ENCODE assay signal across 8 cellular contexts in the genomic region with DNA sequence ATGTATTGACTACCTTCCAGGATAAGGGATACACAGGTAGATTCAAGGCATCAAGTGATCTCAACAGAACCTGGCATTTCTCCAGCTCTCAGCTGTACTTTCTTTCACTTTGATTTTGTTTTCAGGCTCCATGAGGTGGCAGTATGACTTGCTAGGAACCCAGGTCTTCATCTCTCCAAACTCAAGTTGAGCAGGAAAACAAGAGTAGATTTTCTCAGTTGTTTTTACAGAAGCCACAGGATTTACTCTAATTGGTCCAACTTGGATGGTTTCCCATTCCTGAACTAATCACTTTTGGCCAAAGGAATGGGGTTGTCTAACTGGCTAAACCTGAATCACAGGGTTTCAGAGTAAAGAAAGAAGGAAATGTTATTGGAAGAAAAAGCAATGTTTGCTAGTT.
DNase-seq lines count a peak whose midpoint lies in the region; ATAC-seq, FAIRE-seq and TF ChIP-seq lines count a peak whose summit lies in the region.

No MANE protein-coding gene starts in this region.

- H2AFZ ChIP-seq in PC-9: peak overlapping the region; percentile 13

- no peaks in the 10 kb centered on the region for H3K27me3 Mint-ChIP-seq in activated naive CD8-positive, alpha-beta T cell treated with anti-CD3 and anti-CD28 coated beads for 36 hours

- H3K27ac ChIP-seq in PC-9: no peak overlapping the region

- H3K4me3 Mint-ChIP-seq in activated naive CD8-positive, alpha-beta T cell treated with anti-CD3 and anti-CD28 coated beads for 36 hours: no peak overlapping the region

- no peaks in the 10 kb centered on the region for H4K20me1 ChIP-seq in PC-9 (ENCODE audit: insufficient read depth)

- DNase-seq in AG04449 (ENCODE audit: low read depth, low spot score) (peak; percentile 37), H54 (ENCODE audit: insufficient read length, low spot score) (peak; percentile 38), PC-9 (peak; percentile 33 to 90), glomerular endothelial cell (ENCODE audit: extremely low read depth, low read depth, low spot score) (peak; percentile 18), middle frontal gyrus (ENCODE audit: extremely low spot score, low spot score) (no peak)
- no peak for DNase-seq in activated naive CD8-positive, alpha-beta T cell treated with anti-CD3 and anti-CD28 coated beads for 36 hours

- no peaks in the 10 kb centered on the region for H3K36me3 ChIP-seq in PC-9 (ENCODE audit: low read depth)

- H3K36me3 Mint-ChIP-seq in activated naive CD8-positive, alpha-beta T cell treated with anti-CD3 and anti-CD28 coated beads for 36 hours: no peaks in the 10 kb centered on the region

- CTCF ChIA-PET in AG04449 (lab: Yijun Ruan, JAX): interaction anchor here (1.1 to 1.6 kb wide), 4 partner anchors 10 to 249 kb away, joined by 3 to 4 read pairs (median 4); no protein-coding TSS in a partner anchor
- CTCF ChIA-PET in PC-9 (lab: Charles Lee): interaction anchor here (0.6 kb wide), 2 partner anchors 195 to 1511 kb away, joined by 3 read pairs; a partner anchor contains a TSS

- no peak overlapping the region for H3K27ac Mint-ChIP-seq in activated naive CD8-positive, alpha-beta T cell treated with anti-CD3 and anti-CD28 coated beads for 36 hours

- FAIRE-seq in H54 (lab: Jason Lieb, UNC): peak; percentile 96

- no peaks in the 10 kb centered on the region for H3K79me2 ChIP-seq in PC-9 (ENCODE audit: low read depth)

- H3K4me1 ChIP-seq in PC-9 (replicated peaks; ENCODE audit: insufficient read depth): peaks cover 28% of the 10 kb centered on the region

- no peaks in the 10 kb centered on the region for H3K9me3 Mint-ChIP-seq in activated naive CD8-positive, alpha-beta T cell treated with anti-CD3 and anti-CD28 coated beads for 36 hours

- H3F3A ChIP-seq in PC-9 (ENCODE audit: insufficient read depth, low read depth): peaks cover 15% of the 10 kb centered on the region; the same call in 1 of the 2 replicates

- intact Hi-C loops in PC-9 (cut with micrococcal nuclease; ENCODE audit: unreplicated experiment): loop anchor here (1.0 kb wide), 2 partner anchors 45 to 442 kb away; no protein-coding TSS in a partner anchor

- no peaks in the 10 kb centered on the region for H3K27me3 ChIP-seq in PC-9 (ENCODE audit: insufficient read depth, low read depth)

- no peaks in the 10 kb centered on the region for H3K4me1 Mint-ChIP-seq in activated naive CD8-positive, alpha-beta T cell treated with anti-CD3 and anti-CD28 coated beads for 36 hours

- TF ChIP-seq CTCF in AG04449 (IDR thresholded peaks at IDR 0.05; ENCODE audit: insufficient read depth, low read length, missing control alignments) (peak; percentile 31), PC-9 (conservative IDR thresholded peaks at IDR 0.05) (peak; percentile 49; the same call in 1 of the 2 replicates)

- no peaks in the 10 kb centered on the region for H3K9me3 ChIP-seq in PC-9 (ENCODE audit: insufficient read depth, low read depth)

- POLR2A ChIA-PET in AG04449 (lab: Yijun Ruan, JAX): no interaction called here
- POLR2A ChIA-PET in PC-9 (lab: Charles Lee; ENCODE audit: unreplicated experiment): no interaction called here

- TF ChIP-seq POLR2A in H54 (IDR thresholded peaks at IDR 0.05; ENCODE audit: low read depth, low read length): no peak

- H3K4me3 ChIP-seq in AG04449 (ENCODE audit: low read depth, low read length): no peak overlapping the region
- no peak overlapping the region for H3K4me3 ChIP-seq in PC-9

- no peaks in the 10 kb centered on the region for H3K9me2 ChIP-seq in PC-9 (ENCODE audit: insufficient read depth)

- no TSS peak for BruUV-seq in PC-9 (replicated peaks; lab: Mats Ljungman, UMichigan)

- ATAC-seq in HG03135 (IDR thresholded peaks at IDR 0.05; ENCODE audit: unreplicated experiment) (no peak), GM18907 (IDR thresholded peaks at IDR 0.05; ENCODE audit: unreplicated experiment) (no peak)

- peak overlapping the region; percentile 39 for H3K4me2 ChIP-seq in PC-9

Comparison
In these comparisons a context has a peak if more than half of its experiments do, and no peak if none do; other contexts are left out.
1. DNase-seq: peak in AG04449 (single experiment), H54 (single experiment), PC-9 (2 of 2) and glomerular endothelial cell (single experiment); none in activated naive CD8-positive, alpha-beta T cell treated with anti-CD3 and anti-CD28 coated beads for 36 hours (single experiment) and middle frontal gyrus (single experiment).